ENCODE assay signal across 1 cellular context in the genomic region with DNA sequence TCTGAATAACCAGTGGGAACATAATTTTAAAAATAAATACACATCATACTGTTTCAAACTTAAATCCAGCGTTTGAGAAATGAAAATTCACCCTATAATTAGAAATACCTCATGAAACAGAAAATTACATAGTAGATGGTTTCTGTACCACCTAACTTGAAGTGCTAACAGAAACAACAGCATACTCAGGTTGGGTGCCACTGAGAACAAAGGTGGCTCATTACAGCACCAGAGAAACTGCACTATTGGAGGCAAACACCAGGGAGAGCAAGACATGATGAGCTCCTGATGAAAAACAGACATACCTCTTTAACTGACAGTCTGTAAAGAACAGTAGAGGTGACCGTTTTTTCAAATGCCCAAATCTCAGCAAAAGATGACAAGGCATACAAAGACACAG.
TF ChIP-seq lines count a peak whose summit lies in the region.

No MANE protein-coding gene starts in this region.

TF ChIP-seq in A549, 52 proteins besides CTCF, POLR2A, EP300 and RAD21:
- TF ChIP-seq SMC3 (IDR thresholded peaks at IDR 0.05) (no peak), E2F6 (IDR thresholded peaks at IDR 0.05; ENCODE audit: borderline replicate concordance, low read depth) (no peak), RNF2 (IDR thresholded peaks at IDR 0.05; ENCODE audit: borderline replicate concordance, low read depth) (no peak), MYC (IDR thresholded peaks at IDR 0.05; ENCODE audit: borderline replicate concordance, low read length) (no peak), RFX5 (IDR thresholded peaks at IDR 0.05) (no peak), CBX2 (IDR thresholded peaks at IDR 0.05; ENCODE audit: borderline replicate concordance, low read depth) (no peak), FOXS1 (CRISPR knock-in tag; IDR thresholded peaks at IDR 0.05) (no peak), ESRRA (IDR thresholded peaks at IDR 0.05; ENCODE audit: borderline replicate concordance, low read length) (no peak), ZFP36 (IDR thresholded peaks at IDR 0.05; ENCODE audit: borderline replicate concordance, partially characterized antibody) (no peak), HOXA7 (CRISPR knock-in tag; IDR thresholded peaks at IDR 0.05) (no peak), FOSL2 (IDR thresholded peaks at IDR 0.05) (no peak), FOSL2 (CRISPR knock-in tag; IDR thresholded peaks at IDR 0.05) (no peak), NR3C1 (IDR thresholded peaks at IDR 0.05) (no peak), TFCP2L1 (CRISPR knock-in tag; IDR thresholded peaks at IDR 0.05) (no peak)
- TF ChIP-seq, protein P1, sequence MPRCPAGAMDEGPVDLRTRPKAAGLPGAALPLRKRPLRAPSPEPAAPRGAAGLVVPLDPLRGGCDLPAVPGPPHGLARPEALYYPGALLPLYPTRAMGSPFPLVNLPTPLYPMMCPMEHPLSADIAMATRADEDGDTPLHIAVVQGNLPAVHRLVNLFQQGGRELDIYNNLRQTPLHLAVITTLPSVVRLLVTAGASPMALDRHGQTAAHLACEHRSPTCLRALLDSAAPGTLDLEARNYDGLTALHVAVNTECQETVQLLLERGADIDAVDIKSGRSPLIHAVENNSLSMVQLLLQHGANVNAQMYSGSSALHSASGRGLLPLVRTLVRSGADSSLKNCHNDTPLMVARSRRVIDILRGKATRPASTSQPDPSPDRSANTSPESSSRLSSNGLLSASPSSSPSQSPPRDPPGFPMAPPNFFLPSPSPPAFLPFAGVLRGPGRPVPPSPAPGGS (IDR thresholded peaks at IDR 0.05): no peak
